8 cellular contexts compared by ENCODE assay signal in genomic region chr14:71932229-71932951, GRCh38. TPM values are rescaled to one million over a fixed set of nuclear protein-coding genes. Genes with fewer than 3 reads are reported as not detected.
A peak's percentile ranks its signal among the peaks of the same experiment; 100 is the strongest.
DNase-seq lines count a peak whose midpoint lies in the region; ATAC-seq and TF ChIP-seq lines count a peak whose summit lies in the region.

RGS6 (plus strand) TSS chr14:71932429.

- H4K91ac ChIP-seq in mesenchymal stem cell (ENCODE audit: low read length) = no peak within 1 kb of the TSS

- no peak within 1 kb of the TSS for H2BK12ac ChIP-seq in mesenchymal stem cell (ENCODE audit: low read length in 2 of 2)

- no peak within 1 kb of the TSS for H2BK5ac ChIP-seq in mesenchymal stem cell (ENCODE audit: low read depth, low read length, poor library complexity, severe bottlenecking)

- intact Hi-C loops in thyroid gland (cut with DNase I) = loop anchor here (10.0 kb wide), 1 partner anchor 352 kb away; no protein-coding TSS in a partner anchor

- H2BK15ac ChIP-seq in mesenchymal stem cell (ENCODE audit: low read depth, poor library complexity, severe bottlenecking) = no peak within 1 kb of the TSS

- H3K27me3 ChIP-seq in NT2/D1 (ENCODE audit: insufficient read depth, insufficient read length) (peaks cover 41% of the 10 kb centered on the region), mesenchymal stem cell (ENCODE audit: control insufficient read depth in 1 of 2, insufficient read depth in 1 of 2, low read length in 2 of 2) (peaks cover 33 to 35% of the 10 kb centered on the region in 2 experiments), thyroid gland (no peaks in the 10 kb centered on the region)

- H3K14ac ChIP-seq in mesenchymal stem cell (ENCODE audit: low read length in 2 of 2) = no peak within 1 kb of the TSS

- H3K9me3 ChIP-seq in NT2/D1 (ENCODE audit: insufficient read depth, low read length) (peaks cover 5% of the 10 kb centered on the region; the same call in 1 of the 2 replicates), mesenchymal stem cell (ENCODE audit: control insufficient read depth, low read length) (no peaks in the 10 kb centered on the region), thyroid gland (no peaks in the 10 kb centered on the region)

- no peaks in the 10 kb centered on the region for H3K36me3 ChIP-seq in NT2/D1 (ENCODE audit: insufficient read depth, insufficient read length, low read length)
- H3K36me3 ChIP-seq in mesenchymal stem cell (ENCODE audit: control insufficient read depth in 1 of 2, insufficient read depth in 2 of 2, low read depth in 1 of 2, low read length in 2 of 2) = no peaks in the 10 kb centered on the region
- no peaks in the 10 kb centered on the region for H3K36me3 ChIP-seq in thyroid gland

- H3K18ac ChIP-seq in mesenchymal stem cell (ENCODE audit: low read depth in 1 of 2, low read length in 2 of 2) = no peak within 1 kb of the TSS

- DNase-seq in AG20443 (ENCODE audit: low spot score) (peak; percentile 51), GM13977 (ENCODE audit: low spot score) (peak; percentile 74), NT2/D1 (ENCODE audit: low read depth, low spot score) (peak; percentile 63), coronary artery (ENCODE audit: low spot score) (no peak), mesenchymal stem cell (no peak), thyroid gland (peak in 1 of 2 donors; percentile 80), SKM-1 (lab: John Stamatoyannopoulos, UW; ENCODE audit: unreplicated experiment) (no peak)

- peak within 1 kb of the TSS; percentile 42 to 75 for H3K27ac ChIP-seq in coronary artery
- H3K27ac ChIP-seq in mesenchymal stem cell (ENCODE audit: low read length, poor library complexity, severe bottlenecking) = no peak within 1 kb of the TSS
- H3K27ac ChIP-seq in thyroid gland = peak within 1 kb of the TSS in 2 of 3 donors; percentile 48 to 54

- H4K8ac ChIP-seq in mesenchymal stem cell (ENCODE audit: low read length) = no peak within 1 kb of the TSS

- H3K9ac ChIP-seq in NT2/D1 (ENCODE audit: insufficient read length, low read depth) (peak within 1 kb of the TSS; percentile 77), mesenchymal stem cell (ENCODE audit: low read length) (no peak within 1 kb of the TSS)

- no peak within 1 kb of the TSS for H2AFZ ChIP-seq in mesenchymal stem cell (ENCODE audit: low read depth, low read length)

- TF ChIP-seq POLR2A in thyroid gland (IDR thresholded peaks at IDR 0.05) = peak in 1 of 2 donors; percentile 29

- H3K79me1 ChIP-seq in mesenchymal stem cell (replicated peaks; ENCODE audit: low read length, poor library complexity, severe bottlenecking) = no peaks in the 10 kb centered on the region

- H3K4me2 ChIP-seq in mesenchymal stem cell (ENCODE audit: low read length, poor library complexity, severe bottlenecking) = peak within 1 kb of the TSS; percentile 69

- 1% methylated on average over 52 of the region's 92 CpGs for WGBS in mesenchymal stem cell
- WGBS in thyroid gland, 2 donors = 0 to 1% methylated on average over 7 to 13 of the region's 92 CpGs

- no peak for ATAC-seq in GM21360 (IDR thresholded peaks at IDR 0.05; ENCODE audit: unreplicated experiment)

- H3K4me1 ChIP-seq in NT2/D1 (ENCODE audit: insufficient read depth, insufficient read length) (peaks cover 1% of the 10 kb centered on the region), mesenchymal stem cell (ENCODE audit: control insufficient read depth, insufficient read depth, low read depth, low read length) (peaks cover 9% of the 10 kb centered on the region), thyroid gland (no peaks in the 10 kb centered on the region)

- no peak within 1 kb of the TSS for H3K23ac ChIP-seq in mesenchymal stem cell (ENCODE audit: low read length in 2 of 2)

- TF ChIP-seq CTCF in GM13977 (IDR thresholded peaks at IDR 0.05; ENCODE audit: extremely low read depth, insufficient read depth, missing control alignments) (peak; percentile 64), coronary artery (IDR thresholded peaks at IDR 0.05) (no peak), thyroid gland (IDR thresholded peaks at IDR 0.05) (peak in 4 of 6 experiments; percentile 38 to 72 (median 69))

- peak within 1 kb of the TSS; percentile 51 for H3K4me3 ChIP-seq in NT2/D1 (ENCODE audit: insufficient read length, low read depth)
- peak within 1 kb of the TSS; percentile 78 for H3K4me3 ChIP-seq in coronary artery
- peak within 1 kb of the TSS in 1 of 2 experiments; percentile 39 for H3K4me3 ChIP-seq in mesenchymal stem cell (ENCODE audit: insufficient read depth in 1 of 2, low read depth in 1 of 2, low read length in 2 of 2)
- H3K4me3 ChIP-seq in thyroid gland (replicated peaks in 1 of 3) = peak within 1 kb of the TSS; percentile 42 to 70 (median 43)

- H3K4ac ChIP-seq in mesenchymal stem cell (ENCODE audit: low read depth in 1 of 2, low read length in 2 of 2) = no peak within 1 kb of the TSS

- in situ Hi-C loops in GM13977 (cut with MboI; ENCODE audit: low pct_unique_long_range_greater_than_20kb, low sequenced_read_pairs, unreplicated experiment) = no loop called here

- H2BK120ac ChIP-seq in mesenchymal stem cell (ENCODE audit: low read depth, low read length) = no peak within 1 kb of the TSS

- H2AK5ac ChIP-seq in mesenchymal stem cell (ENCODE audit: low read length, severe bottlenecking) = no peak within 1 kb of the TSS

RNA-seq across cellular contexts. Expression of gene RGS6, which starts in this region (rescaled TPM):
- polyA plus RNA-seq in mesenchymal stem cell (2013, experiment 1 of 2) = 0.08 TPM
- 0.03 TPM for polyA plus RNA-seq in mesenchymal stem cell (2013, experiment 2 of 2)
- 10 to 100 TPM in 3 of 4 donors, 1 to 10 TPM in 1; 7.6 to 25.3 (median 17.2) TPM for total RNA-seq in thyroid gland

Comparison
In these comparisons a context has a peak if more than half of its experiments do, and no peak if none do; other contexts are left out.
1. DNase-seq: peak in AG20443 (single experiment), GM13977 (single experiment) and NT2/D1 (single experiment); none in coronary artery (single experiment), mesenchymal stem cell (single experiment) and SKM-1 (single experiment).